8 cellular contexts compared by ENCODE assay signal in the genomic region with DNA sequence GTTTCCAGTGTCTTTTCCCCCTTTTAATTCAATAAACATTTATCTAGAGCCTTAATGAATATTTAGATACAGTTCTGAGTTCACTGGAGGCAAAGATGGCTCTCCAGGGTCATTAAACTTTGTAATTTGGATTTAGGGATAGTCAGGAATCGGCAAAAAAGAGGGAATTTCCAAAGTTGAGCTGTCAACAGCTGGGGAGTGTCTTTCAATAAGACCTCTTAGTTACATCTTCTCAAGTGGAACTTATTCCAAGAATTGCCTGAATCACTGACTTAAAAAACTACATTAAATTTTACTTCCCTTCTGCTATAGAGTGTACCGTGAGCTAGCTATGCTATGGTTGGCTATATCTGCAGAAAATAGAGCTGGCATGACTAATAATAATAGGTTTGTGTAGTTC. TPM values are rescaled to one million over a fixed set of nuclear protein-coding genes. Genes with fewer than 3 reads are reported as not detected.
DNase-seq lines count a peak whose midpoint lies in the region; ATAC-seq and TF ChIP-seq lines count a peak whose summit lies in the region.

No MANE protein-coding gene starts in this region.

- no peak overlapping the region for H3K18ac ChIP-seq in neuronal stem cell (ENCODE audit: low read length)

- POLR2A ChIA-PET in CD4-positive, alpha-beta T cell (lab: Charles Lee) = interaction anchor here (1.0 to 1.4 kb wide), 4 partner anchors 29 to 242 kb away, joined by 3 to 4 read pairs (median 4); partner anchors contain the start of gene ESD

- no peak for TF ChIP-seq POLR2A in NB4 (IDR thresholded peaks at IDR 0.05; ENCODE audit: extremely low read depth, insufficient read length)

- WGBS in neuronal stem cell (ENCODE audit: extremely low coverage in 2 of 2, insufficient read length in 2 of 2, insufficient replicate concordance in 1 of 2), 2 donors = no CpG with 5 or more reads among the region's 2 CpGs

- H3K4me2 ChIP-seq in neuronal stem cell (ENCODE audit: insufficient read depth, low read length, poor library complexity, severe bottlenecking) = peak overlapping the region; percentile 93

- H3K27ac Mint-ChIP-seq in CD4-positive, alpha-beta T cell = peak overlapping the region; percentile 89
- peak overlapping the region; percentile 90 to 96 for H3K27ac Mint-ChIP-seq in effector memory CD8-positive, alpha-beta T cell

- TF ChIP-seq CTCF in CD4-positive, alpha-beta T cell (IDR thresholded peaks at IDR 0.05) = no peak
- no peak for TF ChIP-seq CTCF in NB4 (IDR thresholded peaks at IDR 0.05; ENCODE audit: low read depth, low read length)

- H3K27me3 ChIP-seq in CD4-positive, alpha-beta T cell (ENCODE audit: control insufficient read depth, insufficient read depth, low read length) = peaks cover 6% of the 10 kb centered on the region
- H3K27me3 ChIP-seq in neuronal stem cell (ENCODE audit: control insufficient read depth in 3 of 3, insufficient read depth in 3 of 3, low read depth in 1 of 3, low read length in 3 of 3) = peaks cover 0 to 31% (median 2%) of the 10 kb centered on the region in 3 experiments

- H2BK15ac ChIP-seq in neuronal stem cell (ENCODE audit: low read length) = no peak overlapping the region

- no peaks in the 10 kb centered on the region for H3K9me3 Mint-ChIP-seq in CD4-positive, alpha-beta T cell
- H3K9me3 Mint-ChIP-seq in effector memory CD8-positive, alpha-beta T cell = no peaks in the 10 kb centered on the region

- H3K23ac ChIP-seq in neuronal stem cell (ENCODE audit: low read depth, low read length, poor library complexity) = no peak overlapping the region

- H3K4ac ChIP-seq in neuronal stem cell (ENCODE audit: low read length) = no peak overlapping the region

- no peak overlapping the region for H4K91ac ChIP-seq in neuronal stem cell (ENCODE audit: low read depth, low read length, poor library complexity)

- no peaks in the 10 kb centered on the region for H3K36me3 ChIP-seq in neuronal stem cell (replicated peaks in 1 of 2; ENCODE audit: control insufficient read depth in 2 of 2, insufficient read depth in 2 of 2, low read length in 2 of 2)

- no peak overlapping the region for H3K9ac ChIP-seq in neuronal stem cell (ENCODE audit: low read depth, low read length, poor library complexity)

- H2BK120ac ChIP-seq in neuronal stem cell (ENCODE audit: low read depth, low read length) = no peak overlapping the region

- H3K36me3 Mint-ChIP-seq in CD4-positive, alpha-beta T cell (ENCODE audit: low read depth) = peaks cover 6% of the 10 kb centered on the region
- H3K36me3 Mint-ChIP-seq in effector memory CD8-positive, alpha-beta T cell (ENCODE audit: insufficient read depth) = peaks cover 22% of the 10 kb centered on the region

- no peak overlapping the region for H3K14ac ChIP-seq in neuronal stem cell (ENCODE audit: low read length)

- intact Hi-C loops in CD4-positive, alpha-beta T cell (cut with DNase I, micrococcal nuclease) = loop anchor here (1.0 to 10.0 kb wide), 6 partner anchors 37 to 1640 kb away; partner anchors contain the start of gene ESD (in 1 of the 2)
- intact Hi-C loops in head of caudate nucleus (cut with DNase I) = loop anchor here (10.0 kb wide), 1 partner anchor 160 kb away; no protein-coding TSS in a partner anchor

- H2BK12ac ChIP-seq in neuronal stem cell (ENCODE audit: low read length) = no peak overlapping the region

- H3K4me1 ChIP-seq in neuronal stem cell (ENCODE audit: control insufficient read depth in 2 of 2, insufficient read depth in 1 of 2, low read depth in 1 of 2, low read length in 2 of 2) = peaks cover 0 to 2% of the 10 kb centered on the region in 2 donors

- no peak for DNase-seq in CD4-positive, alpha-beta T cell
- no peak for DNase-seq in NB4 (ENCODE audit: low read depth)
- no peak for DNase-seq in effector memory CD8-positive, alpha-beta T cell
- no peak for DNase-seq in neuronal stem cell (ENCODE audit: low spot score)
- DNase-seq in head of caudate nucleus = no peak
- no peak for DNase-seq in NCI-H510A treated with DMSO at 0.1 percent for 48 hours (lab: John Stamatoyannopoulos, UW)
- no peak for DNase-seq in stimulated activated CD4-positive, alpha-beta T cell treated with anti-CD3 and anti-CD28 coated beads, Interleukin-4, amount 100 ng/mL, for 1 hour

- H2BK5ac ChIP-seq in neuronal stem cell (ENCODE audit: low read length) = no peak overlapping the region

- H3K9me3 ChIP-seq in CD4-positive, alpha-beta T cell (ENCODE audit: control insufficient read depth, low read length) = no peaks in the 10 kb centered on the region
- H3K9me3 ChIP-seq in neuronal stem cell (replicated peaks in 1 of 2; ENCODE audit: control insufficient read depth in 2 of 2, insufficient read depth in 1 of 2, low read depth in 1 of 2, low read length in 2 of 2) = no peaks in the 10 kb centered on the region

- peaks cover 62% of the 10 kb centered on the region for H3K4me1 Mint-ChIP-seq in CD4-positive, alpha-beta T cell (ENCODE audit: low read depth)
- peaks cover 42 to 53% of the 10 kb centered on the region in 2 donors for H3K4me1 Mint-ChIP-seq in effector memory CD8-positive, alpha-beta T cell (ENCODE audit: low read depth in 2 of 2)

- CTCF ChIA-PET in CD4-positive, alpha-beta T cell (lab: Charles Lee) = interaction anchor here (1.2 to 2.0 kb wide), 2 partner anchors 23 to 166 kb away, joined by 3 to 4 read pairs; no protein-coding TSS in a partner anchor

- H3K27ac ChIP-seq in CD4-positive, alpha-beta T cell (ENCODE audit: low read depth, low read length) = peak overlapping the region; percentile 72
- no peak overlapping the region for H3K27ac ChIP-seq in neuronal stem cell (replicated peaks; ENCODE audit: low read length)

- H2AFZ ChIP-seq in neuronal stem cell (ENCODE audit: low read length) = peak overlapping the region; percentile 99

- H3K4me3 ChIP-seq in NB4 (ENCODE audit: low read depth, low read length) (peak overlapping the region; percentile 88), neuronal stem cell (ENCODE audit: low read length in 2 of 2) (peak overlapping the region in 1 of 2 donors; percentile 86)

- H2AK5ac ChIP-seq in neuronal stem cell (ENCODE audit: low read depth, low read length) = no peak overlapping the region

- H4K8ac ChIP-seq in neuronal stem cell (ENCODE audit: low read depth, low read length) = no peak overlapping the region

- H3K4me3 Mint-ChIP-seq in CD4-positive, alpha-beta T cell = peak overlapping the region; percentile 97
- H3K4me3 Mint-ChIP-seq in effector memory CD8-positive, alpha-beta T cell = peak overlapping the region; percentile 95 to 96

- ATAC-seq in CD4-positive, alpha-beta T cell (ENCODE audit: poor library complexity) = no peak
- no peak for ATAC-seq in effector memory CD8-positive, alpha-beta T cell (replicated peaks)
- ATAC-seq in GM21786 (IDR thresholded peaks at IDR 0.05; ENCODE audit: unreplicated experiment) = no peak

- H3K27me3 Mint-ChIP-seq in CD4-positive, alpha-beta T cell = no peaks in the 10 kb centered on the region
- no peaks in the 10 kb centered on the region for H3K27me3 Mint-ChIP-seq in effector memory CD8-positive, alpha-beta T cell

- peaks cover 7% of the 10 kb centered on the region for H3K79me1 ChIP-seq in neuronal stem cell (ENCODE audit: low read depth, low read length)

RNA-seq across cellular contexts. Expression of gene LRCH1, which starts 2.0 kb away (rescaled TPM):
- total RNA-seq in CD4-positive, alpha-beta T cell = 10 to 100 TPM; 13.4 to 14.7 TPM
- polyA plus RNA-seq in neuronal stem cell (2013, experiment 1 of 2) = 2.3 TPM
- 2.6 TPM for polyA plus RNA-seq in neuronal stem cell (2013, experiment 2 of 2)
